ENCODE assay signal across 10 cellular contexts in the genomic region with DNA sequence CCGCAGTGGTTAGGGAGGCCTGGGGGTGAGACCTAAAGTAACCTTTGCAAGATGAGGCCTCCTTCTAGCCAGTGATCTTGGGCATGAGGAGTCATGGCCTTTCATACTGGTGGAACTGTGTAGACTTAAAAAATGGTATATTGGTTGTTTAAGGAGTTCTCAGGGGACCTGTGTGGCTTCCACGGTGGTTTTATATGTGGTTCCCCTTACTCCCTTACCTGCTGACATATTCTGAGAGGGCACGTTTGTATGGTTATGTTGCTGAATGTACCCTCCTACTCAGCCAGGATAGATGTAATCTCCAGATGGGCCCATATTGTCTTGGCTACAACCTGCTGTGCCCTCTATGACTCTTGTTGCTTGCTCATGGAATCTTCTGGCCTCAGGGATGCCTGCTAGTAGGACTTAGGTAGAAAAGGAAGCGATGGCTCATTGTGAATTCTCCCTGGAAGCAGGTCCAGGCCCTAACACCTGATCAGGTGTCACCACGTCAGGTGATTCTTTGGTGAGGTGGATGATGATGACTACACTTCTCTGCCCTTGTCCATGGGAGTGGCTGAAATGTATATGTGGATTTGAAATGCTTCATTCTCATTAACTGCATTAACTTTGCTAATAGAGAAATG. TPM values are rescaled to one million over a fixed set of nuclear protein-coding genes. Genes with fewer than 3 reads are reported as not detected.
DNase-seq lines count a peak whose midpoint lies in the region; ATAC-seq and TF ChIP-seq lines count a peak whose summit lies in the region.
"Had no signal": no experiment of that assay in that cellular context is flagged by ENCODE, and none has a peak within 500 bp of the region (broad histone marks: within the 10 kb centered on the region; RNA-seq: fewer than 3 reads in every experiment).

No MANE protein-coding gene starts in this region.

- H3K9ac ChIP-seq in iPS-15b (ENCODE audit: low read depth, low read length): peak overlapping the region; percentile 6

- DNase-seq in heart left ventricle (no peak), left cardiac atrium (no peak), tibial artery (no peak), NCI-H1694 treated with DMSO at 0.1 percent for 48 hours (lab: John Stamatoyannopoulos, UW) (no peak), H4 (ENCODE audit: low spot score) (no peak), left lobe of liver (ENCODE audit: low spot score) (no peak)
- peak; percentile 73 for DNase-seq in activated CD8-positive, alpha-beta T cell treated with anti-CD3 and anti-CD28 coated beads for 36 hours
- DNase-seq: activated gamma-delta T cell, NCI-H446 had no signal

- peaks cover 8 to 62% (median 34%) of the 10 kb centered on the region in 12 donors for H3K4me1 ChIP-seq in heart left ventricle
- no peaks in the 10 kb centered on the region for H3K4me1 ChIP-seq in iPS-15b (ENCODE audit: control insufficient read depth, insufficient read depth, low read length)
- H3K4me1 ChIP-seq in tibial artery: peaks cover 0 to 28% (median 20%) of the 10 kb centered on the region in 4 donors

- peak overlapping the region in 9 of 12 donors; percentile 68 to 99 (median 93) for H3K4me3 ChIP-seq in heart left ventricle
- peak overlapping the region; percentile 4 for H3K4me3 ChIP-seq in iPS-15b (ENCODE audit: low read depth, low read length)
- H3K4me3 ChIP-seq in tibial artery: peak overlapping the region; percentile 70 to 98

- 65 to 74% (median 70%) methylated on average over 5 of the region's 5 CpGs for WGBS in heart left ventricle, 4 donors

- H3K27ac ChIP-seq in heart left ventricle: peak overlapping the region in 2 of 12 donors; percentile 8 to 99
- no peak overlapping the region for H3K27ac ChIP-seq in tibial artery

- H3K9me3 Mint-ChIP-seq in activated CD8-positive, alpha-beta T cell treated with anti-CD3 and anti-CD28 coated beads for 36 hours: peaks cover 5% of the 10 kb centered on the region

- CTCF ChIA-PET in activated CD8-positive, alpha-beta T cell treated with anti-CD3 and anti-CD28 coated beads for 36 hours (lab: Charles Lee): no interaction called here

- no peaks in the 10 kb centered on the region for H3K27me3 ChIP-seq in heart left ventricle
- H3K27me3 ChIP-seq in iPS-15b (ENCODE audit: control insufficient read depth, insufficient read depth, low read length): no peaks in the 10 kb centered on the region
- H3K27me3 ChIP-seq in tibial artery: no peaks in the 10 kb centered on the region

- H3K9me3 ChIP-seq in heart left ventricle: no peaks in the 10 kb centered on the region
- H3K9me3 ChIP-seq in iPS-15b (ENCODE audit: control insufficient read depth, insufficient read depth, low read length): no peaks in the 10 kb centered on the region
- H3K9me3 ChIP-seq in tibial artery: peaks cover 0 to 16% (median 0%) of the 10 kb centered on the region in 3 donors

- peaks cover 64% of the 10 kb centered on the region for H3K36me3 Mint-ChIP-seq in activated CD8-positive, alpha-beta T cell treated with anti-CD3 and anti-CD28 coated beads for 36 hours (ENCODE audit: low read depth)

- H3K36me3 ChIP-seq in heart left ventricle: peaks cover 0 to 46% (median 36%) of the 10 kb centered on the region in 9 donors
- H3K36me3 ChIP-seq in iPS-15b (ENCODE audit: control insufficient read depth, insufficient read depth, low read length): peaks cover 18% of the 10 kb centered on the region
- H3K36me3 ChIP-seq in tibial artery: peaks cover 36 to 40% (median 37%) of the 10 kb centered on the region in 3 donors

- ATAC-seq in heart left ventricle (no peak), left cardiac atrium (no peak), left lobe of liver (no peak)
- ATAC-seq in activated CD8-positive, alpha-beta T cell treated with anti-CD3 and anti-CD28 coated beads for 36 hours: peak; percentile 18

- intact Hi-C loops in heart left ventricle (cut with DNase I): loop anchor here in 6 of 10 donors (5.0 to 10.0 kb wide), 6 partner anchors 35 to 80 kb away; a partner anchor contains a TSS
- intact Hi-C loops in left cardiac atrium (cut with DNase I): loop anchor here in 1 of 2 donors (5.0 to 10.0 kb wide), 2 partner anchors 40 to 73 kb away; a partner anchor contains a TSS
- intact Hi-C loops in activated CD8-positive, alpha-beta T cell treated with anti-CD3 and anti-CD28 coated beads for 36 hours (cut with micrococcal nuclease): loop anchor here (10.0 kb wide), 1 partner anchor 83 kb away; a partner anchor contains a TSS
- intact Hi-C loops in tibial artery (cut with DNase I; ENCODE audit: low total_unique reads): loop anchor here (5.0 kb wide), 1 partner anchor 40 kb away; a partner anchor contains a TSS

- POLR2A ChIA-PET in activated CD8-positive, alpha-beta T cell treated with anti-CD3 and anti-CD28 coated beads for 36 hours (lab: Charles Lee): no interaction called here

- no peak overlapping the region for H3K27ac Mint-ChIP-seq in activated CD8-positive, alpha-beta T cell treated with anti-CD3 and anti-CD28 coated beads for 36 hours

- no peak for TF ChIP-seq POLR2A in heart left ventricle (IDR thresholded peaks at IDR 0.05)

- no peaks in the 10 kb centered on the region for H3K27me3 Mint-ChIP-seq in activated CD8-positive, alpha-beta T cell treated with anti-CD3 and anti-CD28 coated beads for 36 hours

- H3K4me1 Mint-ChIP-seq in activated CD8-positive, alpha-beta T cell treated with anti-CD3 and anti-CD28 coated beads for 36 hours (ENCODE audit: low read depth): peaks cover 38% of the 10 kb centered on the region

- no peak overlapping the region for H3K4me3 Mint-ChIP-seq in activated CD8-positive, alpha-beta T cell treated with anti-CD3 and anti-CD28 coated beads for 36 hours

- no peak for TF ChIP-seq CTCF in heart left ventricle (IDR thresholded peaks at IDR 0.05)
- no peak for TF ChIP-seq CTCF in activated CD8-positive, alpha-beta T cell treated with anti-CD3 and anti-CD28 coated beads for 36 hours (IDR thresholded peaks at IDR 0.05)
- TF ChIP-seq CTCF in tibial artery (IDR thresholded peaks at IDR 0.05): no peak

RNA-seq across cellular contexts. Expression of a gene that starts 1.8 kb away (rescaled TPM):
- total RNA-seq in heart left ventricle (10 to 100 TPM; 20.1 to 47.9 (median 38.0) TPM), left cardiac atrium (10 to 100 TPM; 32.7 to 46.9 TPM), left lobe of liver (22.1 TPM)
- 1 to 10 TPM; 3.6 to 4.6 TPM for polyA plus RNA-seq in heart left ventricle
- total RNA-seq in activated CD8-positive, alpha-beta T cell treated with anti-CD3 and anti-CD28 coated beads for 36 hours: 10 to 100 TPM; 59.1 to 63.1 TPM
- total RNA-seq in H4 (2014; rRNA removed; shearing (Covaris generic)): 29.7 and 30.4 TPM in 2 replicates

RNA-seq across cellular contexts. Expression of a gene that starts 38.1 kb away (rescaled TPM):
- total RNA-seq in heart left ventricle (1 to 10 TPM; 4.3 to 9.1 (median 7.1) TPM), left cardiac atrium (1 to 10 TPM; 5.5 to 7.7 TPM), left lobe of liver (2.2 TPM)
- 1 to 10 TPM; 1.6 to 2.0 TPM for polyA plus RNA-seq in heart left ventricle
- total RNA-seq in activated CD8-positive, alpha-beta T cell treated with anti-CD3 and anti-CD28 coated beads for 36 hours: 1 to 10 TPM; 6.3 to 7.0 TPM
- 6.9 and 7.7 TPM in 2 replicates for total RNA-seq in H4 (2014; rRNA removed; shearing (Covaris generic))

RNA-seq across cellular contexts. Expression of a gene that starts 41.7 kb away (rescaled TPM):
- total RNA-seq in heart left ventricle (10 to 100 TPM in 7 of 9 donors, 1 to 10 TPM in 2; 7.0 to 15.3 (median 11.4) TPM), left cardiac atrium (10 to 100 TPM in 1 of 2 donors, 1 to 10 TPM in 1; 9.2 to 13.9 TPM), left lobe of liver (4.5 TPM)
- 1 to 10 TPM in 1 of 2 donors, under 1 TPM in 1; 0.80 to 2.4 TPM for polyA plus RNA-seq in heart left ventricle
- total RNA-seq in activated CD8-positive, alpha-beta T cell treated with anti-CD3 and anti-CD28 coated beads for 36 hours: 1 to 10 TPM; 7.6 to 7.8 TPM
- 6.1 and 7.8 TPM in 2 replicates for total RNA-seq in H4 (2014; rRNA removed; shearing (Covaris generic))

RNA-seq across cellular contexts. Expression of a gene that starts 51.3 kb away (rescaled TPM):
- 1 to 10 TPM in 6 of 9 donors, under 1 TPM in 1, not detected in 2; 0.91 to 3.7 (median 1.5) TPM for total RNA-seq in heart left ventricle
- polyA plus RNA-seq in heart left ventricle: 1 to 10 TPM; 1.0 to 1.3 TPM
- 1 to 10 TPM in 1 of 2 donors, under 1 TPM in 1; 0.94 to 1.0 TPM for total RNA-seq in left cardiac atrium
- 1 to 10 TPM in 1 of 2 experiments, under 1 TPM in 1; 0.96 to 1.4 TPM for total RNA-seq in activated CD8-positive, alpha-beta T cell treated with anti-CD3 and anti-CD28 coated beads for 36 hours
- total RNA-seq in H4 (2014; rRNA removed; shearing (Covaris generic)): 1.2 and 1.3 TPM in 2 replicates
- total RNA-seq in left lobe of liver: 0.18 TPM

Comparison
In these comparisons a context has a peak if more than half of its experiments do, and no peak if none do; other contexts are left out.
1. H3K4me3 ChIP-seq: peak in every context shown above with its lines; median percentile 93 in heart left ventricle; 84 in tibial artery; 4 in iPS-15b.